Comparison of ENCODE assay signal across 24 cellular contexts in genomic region chr19:34787059-34787824, GRCh38.
"Had no signal": no experiment of that assay in that cellular context is flagged by ENCODE, and none has a peak within 500 bp of the region (broad histone marks: within the 10 kb centered on the region; RNA-seq: fewer than 3 reads in every experiment).

No MANE protein-coding gene starts in this region.

- H3K27ac ChIP-seq: colonic mucosa, foreskin keratinocyte, lower lobe of right lung, neural progenitor cell, pancreas, stomach, thoracic aorta, transverse colon had no signal

- H3K27me3 ChIP-seq: colonic mucosa, foreskin keratinocyte, neural progenitor cell, pancreas, stomach, transverse colon had no signal

- H3K9ac ChIP-seq: neural progenitor cell had no signal

- ATAC-seq: foreskin keratinocyte; left lobe of liver; lower lobe of right lung; natural killer cell treated with Interleukin-12 subunit alpha and Interleukin-12 subunit beta and Interleukin-15 and Interleukin-18, amount 100 ng/mL, for 72 hours; pancreas; sciatic nerve had no signal

- H3K4me2 ChIP-seq: neural progenitor cell had no signal

- H3K9me3 ChIP-seq: colonic mucosa, lower lobe of right lung, pancreas, thoracic aorta, transverse colon had no signal

- H3K4me1 ChIP-seq: colonic mucosa, foreskin keratinocyte, lower lobe of right lung, neural progenitor cell, pancreas, stomach, transverse colon had no signal

- H2AFZ ChIP-seq: neural progenitor cell had no signal

- H3K36me3 ChIP-seq: colonic mucosa, lower lobe of right lung, neural progenitor cell, pancreas, stomach, thoracic aorta, transverse colon had no signal

- DNase-seq: colonic mucosa; dermis blood vessel endothelial cell; effector CD4-positive, alpha-beta T cell; endodermal cell; erythroblast; foreskin keratinocyte; hypothalamus; kidney glomerular epithelial cell; lower lobe of right lung; mesenchymal stem cell; midbrain; nucleus accumbens; pancreas; stimulated activated CD4-positive, alpha-beta T cell treated with anti-CD3 and anti-CD28 coated beads, Interleukin-2, amount 100 ng/mL, for 24 hours; stimulated activated CD4-positive, alpha-beta T cell treated with anti-CD3 and anti-CD28 coated beads, Interleukin-4, amount 100 ng/mL, for 4 hours; stimulated activated naive CD4-positive, alpha-beta T cell; stomach; substantia nigra; transverse colon had no signal

- H3K4me3 ChIP-seq: colonic mucosa, lower lobe of right lung, neural progenitor cell, pancreas, stomach, thoracic aorta, transverse colon had no signal
